Comparison of ENCODE assay signal across 14 cellular contexts in genomic region chr1:11350265-11350664, GRCh38.
A peak's percentile ranks its signal among the peaks of the same experiment; 100 is the strongest.
DNase-seq lines count a peak whose midpoint lies in the region; ATAC-seq and TF ChIP-seq lines count a peak whose summit lies in the region.
"Had no signal": no experiment of that assay in that cellular context is flagged by ENCODE, and none has a peak within 500 bp of the region (broad histone marks: within the 10 kb centered on the region; RNA-seq: fewer than 3 reads in every experiment).

No MANE protein-coding gene starts in this region.

- no peak overlapping the region for H4K91ac ChIP-seq in neuronal stem cell (ENCODE audit: low read depth, low read length, poor library complexity)

- no peaks in the 10 kb centered on the region for H3K27me3 ChIP-seq in Loucy (ENCODE audit: insufficient read depth, low read length, poor library complexity, severe bottlenecking)
- peaks cover 0 to 2% (median 0%) of the 10 kb centered on the region in 3 experiments for H3K27me3 ChIP-seq in neuronal stem cell (ENCODE audit: control insufficient read depth in 3 of 3, insufficient read depth in 3 of 3, low read depth in 1 of 3, low read length in 3 of 3)

- ATAC-seq in activated CD4-positive, alpha-beta T cell treated with anti-CD3 and anti-CD28 coated beads for 36 hours, result peak; percentile 42
- ATAC-seq in stimulated activated naive B cell treated with anti-CD40 and anti-IgM and Interleukin-4, amounts not matched to agents 10 μg/mL and 1 μg/mL and 100 μg/mL, for 72 hours (replicated peaks), result no peak
- ATAC-seq in HG02588 (IDR thresholded peaks at IDR 0.05; ENCODE audit: unreplicated experiment), result no peak
- ATAC-seq in GM21528 (IDR thresholded peaks at IDR 0.05; ENCODE audit: low FRiP score, unreplicated experiment), result no peak
- ATAC-seq: HepG2 had no signal

- H3K27me3 Mint-ChIP-seq in activated CD4-positive, alpha-beta T cell treated with anti-CD3 and anti-CD28 coated beads for 36 hours, result peaks cover 4% of the 10 kb centered on the region
- H3K27me3 Mint-ChIP-seq in stimulated activated naive B cell treated with anti-CD40 and anti-IgM and Interleukin-4, amounts not matched to agents 10 μg/mL and 1 μg/mL and 100 μg/mL, for 72 hours, result peaks cover 23 to 28% of the 10 kb centered on the region in 2 donors
- H3K27me3 Mint-ChIP-seq: CD4-positive, alpha-beta T cell had no signal

- H3K9ac ChIP-seq in Loucy (ENCODE audit: low read depth, low read length, poor library complexity, severe bottlenecking), result peak overlapping the region; percentile 36
- H3K9ac ChIP-seq in neuronal stem cell (ENCODE audit: low read depth, low read length, poor library complexity), result no peak overlapping the region

- TF ChIP-seq CTCF in Loucy (conservative IDR thresholded peaks at IDR 0.05; ENCODE audit: low read length), result no peak

- WGBS in neuronal stem cell (ENCODE audit: extremely low coverage in 2 of 2, insufficient read length in 2 of 2, insufficient replicate concordance in 1 of 2), 2 donors, result no CpG with 5 or more reads among the region's 14 CpGs

- peak overlapping the region; percentile 5 for H2AK5ac ChIP-seq in neuronal stem cell (ENCODE audit: low read depth, low read length)

- no peak overlapping the region for H4K8ac ChIP-seq in neuronal stem cell (ENCODE audit: low read depth, low read length)

- H3K79me2 ChIP-seq in Loucy (ENCODE audit: insufficient read depth, low read length), result no peaks in the 10 kb centered on the region

- H3K9me3 ChIP-seq in Loucy (ENCODE audit: insufficient read depth, low read depth, low read length) (no peaks in the 10 kb centered on the region), neuronal stem cell (replicated peaks in 1 of 2; ENCODE audit: control insufficient read depth in 2 of 2, insufficient read depth in 1 of 2, low read depth in 1 of 2, low read length in 2 of 2) (peaks cover 0 to 25% of the 10 kb centered on the region in 2 donors)

- CTCF ChIA-PET in activated CD4-positive, alpha-beta T cell treated with anti-CD3 and anti-CD28 coated beads for 36 hours (lab: Charles Lee), result no interaction called here

- H3K18ac ChIP-seq in neuronal stem cell (ENCODE audit: low read length), result no peak overlapping the region

- peak overlapping the region; percentile 18 for H2BK15ac ChIP-seq in neuronal stem cell (ENCODE audit: low read length)

- peaks cover 3% of the 10 kb centered on the region for H3K36me3 Mint-ChIP-seq in activated CD4-positive, alpha-beta T cell treated with anti-CD3 and anti-CD28 coated beads for 36 hours (ENCODE audit: low read depth)
- peaks cover 0 to 7% of the 10 kb centered on the region in 2 donors for H3K36me3 Mint-ChIP-seq in stimulated activated naive B cell treated with anti-CD40 and anti-IgM and Interleukin-4, amounts not matched to agents 10 μg/mL and 1 μg/mL and 100 μg/mL, for 72 hours

- H3K27ac ChIP-seq in neuronal stem cell (replicated peaks; ENCODE audit: low read length), result no peak overlapping the region
- H3K27ac ChIP-seq: RWPE1 had no signal

- H3K4me1 Mint-ChIP-seq in activated CD4-positive, alpha-beta T cell treated with anti-CD3 and anti-CD28 coated beads for 36 hours, result peaks cover 18% of the 10 kb centered on the region
- H3K4me1 Mint-ChIP-seq in stimulated activated naive B cell treated with anti-CD40 and anti-IgM and Interleukin-4, amounts not matched to agents 10 μg/mL and 1 μg/mL and 100 μg/mL, for 72 hours, result peaks cover 6 to 23% of the 10 kb centered on the region in 2 donors

- peak; percentile 27 for DNase-seq in activated CD4-positive, alpha-beta T cell treated with anti-CD3 and anti-CD28 coated beads for 36 hours
- no peak for DNase-seq in activated CD4-positive, alpha-beta T cell treated with anti-CD3 and anti-CD28 coated beads, Interleukin-2, amount 50 U/mL, for 1 hour
- peak; percentile 23 to 87 (median 66) for DNase-seq in head of caudate nucleus
- DNase-seq in neuronal stem cell (ENCODE audit: low spot score), result no peak
- DNase-seq in stimulated activated naive B cell treated with anti-CD40 and anti-IgM and Interleukin-4, amounts not matched to agents 10 μg/mL and 1 μg/mL and 100 μg/mL, for 72 hours, result no peak
- DNase-seq: CD4-positive, alpha-beta T cell; NCI-H146; NCI-H2081 treated with DMSO at 0.1 percent for 48 hours; NCI-H526 had no signal

- H2AFZ ChIP-seq in Loucy (ENCODE audit: low read length) (peak overlapping the region; percentile 51; the same call in 1 of the 2 replicates), neuronal stem cell (ENCODE audit: low read length) (no peak overlapping the region)

- H4K20me1 ChIP-seq in Loucy (ENCODE audit: insufficient read depth, low read length, poor library complexity, severe bottlenecking), result no peaks in the 10 kb centered on the region

- H3K4me2 ChIP-seq in Loucy (ENCODE audit: low read depth, low read length, poor library complexity, severe bottlenecking) (peak overlapping the region; percentile 62), neuronal stem cell (ENCODE audit: insufficient read depth, low read length, poor library complexity, severe bottlenecking) (no peak overlapping the region)

- H3K9me3 Mint-ChIP-seq in activated CD4-positive, alpha-beta T cell treated with anti-CD3 and anti-CD28 coated beads for 36 hours (ENCODE audit: low read depth), result peaks cover 5% of the 10 kb centered on the region
- H3K9me3 Mint-ChIP-seq in stimulated activated naive B cell treated with anti-CD40 and anti-IgM and Interleukin-4, amounts not matched to agents 10 μg/mL and 1 μg/mL and 100 μg/mL, for 72 hours, result peaks cover 3 to 9% of the 10 kb centered on the region in 2 donors
- H3K9me3 Mint-ChIP-seq: CD4-positive, alpha-beta T cell had no signal

- no peak overlapping the region for H3K14ac ChIP-seq in neuronal stem cell (ENCODE audit: low read length)

- peak overlapping the region; percentile 13 for H3K27ac Mint-ChIP-seq in activated CD4-positive, alpha-beta T cell treated with anti-CD3 and anti-CD28 coated beads for 36 hours
- no peak overlapping the region for H3K27ac Mint-ChIP-seq in stimulated activated naive B cell treated with anti-CD40 and anti-IgM and Interleukin-4, amounts not matched to agents 10 μg/mL and 1 μg/mL and 100 μg/mL, for 72 hours
- H3K27ac Mint-ChIP-seq: CD4-positive, alpha-beta T cell had no signal

- H2BK5ac ChIP-seq in neuronal stem cell (ENCODE audit: low read length), result no peak overlapping the region

- H3K36me3 ChIP-seq in Loucy (ENCODE audit: insufficient read depth, low read length), result no peaks in the 10 kb centered on the region
- no peaks in the 10 kb centered on the region for H3K36me3 ChIP-seq in neuronal stem cell (replicated peaks in 1 of 2; ENCODE audit: control insufficient read depth in 2 of 2, insufficient read depth in 2 of 2, low read length in 2 of 2)

- POLR2A ChIA-PET in activated CD4-positive, alpha-beta T cell treated with anti-CD3 and anti-CD28 coated beads for 36 hours (lab: Charles Lee), result no interaction called here

- H3K79me1 ChIP-seq in neuronal stem cell (ENCODE audit: low read depth, low read length), result no peaks in the 10 kb centered on the region

- H3K4me3 Mint-ChIP-seq in activated CD4-positive, alpha-beta T cell treated with anti-CD3 and anti-CD28 coated beads for 36 hours, result no peak overlapping the region
- H3K4me3 Mint-ChIP-seq in stimulated activated naive B cell treated with anti-CD40 and anti-IgM and Interleukin-4, amounts not matched to agents 10 μg/mL and 1 μg/mL and 100 μg/mL, for 72 hours, result no peak overlapping the region
- H3K4me3 Mint-ChIP-seq: CD4-positive, alpha-beta T cell had no signal

- no peak overlapping the region for H2BK12ac ChIP-seq in neuronal stem cell (ENCODE audit: low read length)

- no peak overlapping the region for H3K23ac ChIP-seq in neuronal stem cell (ENCODE audit: low read depth, low read length, poor library complexity)

- H3K4me3 ChIP-seq in Loucy (ENCODE audit: low read length, poor library complexity, severe bottlenecking) (peak overlapping the region; percentile 54), neuronal stem cell (ENCODE audit: low read length in 2 of 2) (no peak overlapping the region)

- H3K9me2 ChIP-seq in Loucy (replicated peaks; ENCODE audit: low read depth, low read length), result no peaks in the 10 kb centered on the region

- no peak overlapping the region for H2BK120ac ChIP-seq in neuronal stem cell (ENCODE audit: low read depth, low read length)

- H3F3A ChIP-seq in Loucy (ENCODE audit: low read depth), result no peaks in the 10 kb centered on the region

- no peak overlapping the region for H3K4ac ChIP-seq in neuronal stem cell (ENCODE audit: low read length)

- peaks cover 39% of the 10 kb centered on the region for H3K4me1 ChIP-seq in Loucy (ENCODE audit: insufficient read depth, low read length, poor library complexity, severe bottlenecking)
- H3K4me1 ChIP-seq in neuronal stem cell (ENCODE audit: control insufficient read depth in 2 of 2, insufficient read depth in 1 of 2, low read depth in 1 of 2, low read length in 2 of 2), result peaks cover 4 to 24% of the 10 kb centered on the region in 2 donors

- intact Hi-C loops in activated CD4-positive, alpha-beta T cell treated with anti-CD3 and anti-CD28 coated beads for 36 hours (cut with DNase I, micrococcal nuclease), result no loop called here
- intact Hi-C loops in head of caudate nucleus (cut with DNase I), result no loop called here

Comparison
In these comparisons a context has a peak if more than half of its experiments do, and no peak if none do; other contexts are left out.
1. DNase-seq: peak in activated CD4-positive, alpha-beta T cell treated with anti-CD3 and anti-CD28 coated beads for 36 hours (single experiment) and head of caudate nucleus (42 of 42); none in activated CD4-positive, alpha-beta T cell treated with anti-CD3 and anti-CD28 coated beads, Interleukin-2, amount 50 U/mL, for 1 hour (single experiment), neuronal stem cell (single experiment) and stimulated activated naive B cell treated with anti-CD40 and anti-IgM and Interleukin-4, amounts not matched to agents 10 μg/mL and 1 μg/mL and 100 μg/mL, for 72 hours (single experiment).